In the genomic region with DNA sequence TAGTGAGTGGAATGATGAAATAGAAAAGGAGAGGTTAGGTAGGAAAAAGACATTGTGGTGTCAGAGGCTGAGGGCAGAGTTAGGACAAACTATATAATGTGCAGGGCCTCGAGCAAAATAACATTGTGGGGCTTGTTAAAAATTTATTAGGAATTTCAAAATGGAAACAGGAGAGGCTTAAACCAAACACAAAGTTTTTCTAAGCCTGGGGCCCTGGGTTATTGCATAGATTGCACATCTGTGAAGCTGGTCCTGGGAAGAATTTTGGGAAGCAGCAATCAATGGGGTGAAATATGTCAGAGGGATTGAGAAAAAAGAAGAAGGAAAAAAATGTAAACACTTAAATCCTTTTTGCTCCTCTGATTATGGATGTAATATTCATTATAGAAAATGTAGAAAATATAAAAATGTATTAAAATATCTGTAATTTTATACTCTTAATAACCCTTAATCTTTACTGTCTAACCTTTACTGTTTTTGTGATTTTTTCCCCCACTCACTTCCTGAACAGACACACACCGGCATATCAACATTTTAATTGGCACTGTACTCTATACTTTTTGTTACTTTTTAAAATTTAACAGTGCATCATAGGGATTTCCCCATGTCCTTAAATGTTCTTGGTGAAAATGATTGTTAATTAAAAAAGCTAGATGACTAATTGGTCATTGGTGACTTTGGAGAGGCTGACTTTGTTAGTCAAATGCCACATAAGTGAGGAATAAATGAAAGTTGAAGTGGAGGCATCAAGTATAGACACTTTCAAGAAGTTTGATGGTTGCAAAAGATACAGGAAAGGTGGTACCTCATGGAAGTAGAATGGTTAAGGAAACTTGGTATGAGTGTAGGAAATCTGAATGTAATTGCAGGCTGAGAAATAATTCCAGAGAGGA, we compare ENCODE assay signal across 22 cellular contexts.
DNase-seq lines count a peak whose midpoint lies in the region; ATAC-seq, FAIRE-seq and TF ChIP-seq lines count a peak whose summit lies in the region.
"Had no signal": no experiment of that assay in that cellular context is flagged by ENCODE, and none has a peak within 500 bp of the region (broad histone marks: within the 10 kb centered on the region; RNA-seq: fewer than 3 reads in every experiment).

No MANE protein-coding gene starts in this region.

- H3K9ac ChIP-seq in endothelial cell of umbilical vein (replicated peaks; ENCODE audit: extremely low read depth, insufficient read depth, low read length): no peak overlapping the region

- dilution Hi-C loops in endothelial cell of umbilical vein (cut with MboI; ENCODE audit: extremely low pct_ligation_motif_present, low sequenced_read_pairs): no loop called here

- POLR2A ChIA-PET in endothelial cell of umbilical vein (lab: Charles Lee): no interaction called here

- no peaks in the 10 kb centered on the region for H4K20me1 ChIP-seq in endothelial cell of umbilical vein (replicated peaks; ENCODE audit: control insufficient read depth, extremely low read depth, insufficient read depth, low read length)

- ATAC-seq in stimulated activated naive CD8-positive, alpha-beta T cell treated with anti-CD3 and anti-CD28 coated beads, Interleukin-15, Interleukin-2, amounts not matched to agents 100 U/mL and 50 U/mL, for 24 hours: peak; percentile 76
- no peak for ATAC-seq in stimulated activated naive CD8-positive, alpha-beta T cell treated with anti-CD3 and anti-CD28 coated beads, Interleukin-15, amount 100 ng/mL, for 72 hours
- ATAC-seq: HCT116 had no signal

- no peak for TF ChIP-seq CTCF in endothelial cell of umbilical vein (IDR thresholded peaks at IDR 0.05; ENCODE audit: extremely low read depth in 1 of 2, insufficient read depth in 1 of 2, low read depth in 1 of 2, low read length in 2 of 2)

- intact Hi-C loops in endothelial cell of umbilical vein (cut with micrococcal nuclease): no loop called here

- H3K4me2 ChIP-seq in endothelial cell of umbilical vein (ENCODE audit: insufficient read depth, low read length): no peak overlapping the region

- no peak overlapping the region for H3K27ac Mint-ChIP-seq in stimulated activated naive CD8-positive, alpha-beta T cell treated with anti-CD3 and anti-CD28 coated beads, Interleukin-15, amount 100 ng/mL, for 72 hours
- H3K27ac Mint-ChIP-seq: CD4-positive, alpha-beta T cell had no signal

- TF ChIP-seq POLR2A in endothelial cell of umbilical vein (IDR thresholded peaks at IDR 0.05; ENCODE audit: low read depth, low read length): no peak

- H3K4me3 Mint-ChIP-seq in stimulated activated naive CD8-positive, alpha-beta T cell treated with anti-CD3 and anti-CD28 coated beads, Interleukin-15, amount 100 ng/mL, for 72 hours: no peak overlapping the region
- H3K4me3 Mint-ChIP-seq: CD4-positive, alpha-beta T cell had no signal

- H3K27me3 Mint-ChIP-seq in stimulated activated naive CD8-positive, alpha-beta T cell treated with anti-CD3 and anti-CD28 coated beads, Interleukin-15, amount 100 ng/mL, for 72 hours: no peaks in the 10 kb centered on the region
- H3K27me3 Mint-ChIP-seq: CD4-positive, alpha-beta T cell had no signal

- no peaks in the 10 kb centered on the region for H3K27me3 ChIP-seq in endothelial cell of umbilical vein (ENCODE audit: control insufficient read depth in 2 of 2, insufficient read depth in 2 of 2, low read length in 2 of 2)

- DNase-seq in stimulated activated naive CD8-positive, alpha-beta T cell treated with anti-CD3 and anti-CD28 coated beads, Interleukin-15, Interleukin-2, amounts not matched to agents 100 U/mL and 50 U/mL, for 24 hours: no peak
- no peak for DNase-seq in stimulated activated naive CD8-positive, alpha-beta T cell treated with anti-CD3 and anti-CD28 coated beads, Interleukin-15, amount 100 ng/mL, for 72 hours
- DNase-seq in M059J (ENCODE audit: low read depth): peak; percentile 13
- DNase-seq in endothelial cell of umbilical vein (ENCODE audit: low read depth, low spot score): peak; percentile 29
- no peak for DNase-seq in cortex of kidney (lab: John Stamatoyannopoulos, UW)
- no peak for DNase-seq in NCI-H524 (lab: John Stamatoyannopoulos, UW)
- DNase-seq in NCI-H1105 (lab: John Stamatoyannopoulos, UW): no peak
- DNase-seq: ACHN; AML-193; Caco-2; CD4-positive, alpha-beta T cell; GDM1; GOT3; H7; IMR-90 had no signal

- H3K36me3 ChIP-seq in endothelial cell of umbilical vein (ENCODE audit: control insufficient read depth in 2 of 2, extremely low read depth in 1 of 2, insufficient read depth in 2 of 2, low read length in 2 of 2): no peaks in the 10 kb centered on the region

- no peaks in the 10 kb centered on the region for H3K4me1 ChIP-seq in endothelial cell of umbilical vein (ENCODE audit: control insufficient read depth, extremely low read depth, insufficient read depth, low read length)
- H3K4me1 ChIP-seq: Caco-2 had no signal

- no peaks in the 10 kb centered on the region for H3K4me1 Mint-ChIP-seq in stimulated activated naive CD8-positive, alpha-beta T cell treated with anti-CD3 and anti-CD28 coated beads, Interleukin-15, amount 100 ng/mL, for 72 hours

- no peak for FAIRE-seq in endothelial cell of umbilical vein (lab: Jason Lieb, UNC)
- FAIRE-seq: A204.1, D721Med, GM12892, GM18507, HTR-8/SVneo had no signal

- H3K9me3 Mint-ChIP-seq in stimulated activated naive CD8-positive, alpha-beta T cell treated with anti-CD3 and anti-CD28 coated beads, Interleukin-15, amount 100 ng/mL, for 72 hours: no peaks in the 10 kb centered on the region
- H3K9me3 Mint-ChIP-seq: CD4-positive, alpha-beta T cell had no signal

- no TSS peak for BruUV-seq in endothelial cell of umbilical vein (replicated peaks; lab: Mats Ljungman, UMichigan)

- no peak overlapping the region for H3K4me3 ChIP-seq in endothelial cell of umbilical vein (replicated peaks in 1 of 3; ENCODE audit: insufficient read depth in 1 of 3, low read depth in 1 of 3, low read length in 3 of 3)

- no peak overlapping the region for H2AFZ ChIP-seq in endothelial cell of umbilical vein (ENCODE audit: low read depth, low read length)

- no peaks in the 10 kb centered on the region for H3K9me3 ChIP-seq in endothelial cell of umbilical vein (replicated peaks; ENCODE audit: control insufficient read depth, insufficient read depth, low read length)

- no peak overlapping the region for H3K27ac ChIP-seq in endothelial cell of umbilical vein (ENCODE audit: insufficient read depth, low read depth, low read length)
- H3K27ac ChIP-seq: C4-2B had no signal

- CTCF ChIA-PET in endothelial cell of umbilical vein (lab: Charles Lee): no interaction called here

- no peaks in the 10 kb centered on the region for H3K9me1 ChIP-seq in endothelial cell of umbilical vein (replicated peaks; ENCODE audit: control insufficient read depth, extremely low read depth, insufficient read depth, low read length)

- no peaks in the 10 kb centered on the region for H3K79me2 ChIP-seq in endothelial cell of umbilical vein (ENCODE audit: control insufficient read depth, insufficient read depth, low read length)

TF ChIP-seq in endothelial cell of umbilical vein, 7 proteins besides CTCF, POLR2A, EP300 and RAD21:
- no peak for TF ChIP-seq GATA2 (IDR thresholded peaks at IDR 0.05; ENCODE audit: insufficient read depth, insufficient read length, low read depth, low read length)
- TF ChIP-seq POLR2AphosphoS5 (IDR thresholded peaks at IDR 0.05; ENCODE audit: insufficient read depth, low read depth, low read length): no peak
- TF ChIP-seq EZH2 (IDR thresholded peaks at IDR 0.05; ENCODE audit: borderline replicate concordance, low read depth, low read length, severe bottlenecking): no peak
- TF ChIP-seq, protein P1, sequence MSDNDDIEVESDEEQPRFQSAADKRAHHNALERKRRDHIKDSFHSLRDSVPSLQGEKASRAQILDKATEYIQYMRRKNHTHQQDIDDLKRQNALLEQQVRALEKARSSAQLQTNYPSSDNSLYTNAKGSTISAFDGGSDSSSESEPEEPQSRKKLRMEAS (IDR thresholded peaks at IDR 0.05; ENCODE audit: insufficient read depth, insufficient read length): no peak
- no peak for TF ChIP-seq JUN (IDR thresholded peaks at IDR 0.05; ENCODE audit: borderline replicate concordance, insufficient read depth, insufficient read length, low read depth)
- no peak for TF ChIP-seq FOS (IDR thresholded peaks at IDR 0.05; ENCODE audit: borderline replicate concordance, insufficient read depth, low read length)
- TF ChIP-seq MYC (IDR thresholded peaks at IDR 0.05; ENCODE audit: low read depth, low read length): no peak

Comparison
In these comparisons a context has a peak if more than half of its experiments do, and no peak if none do; other contexts are left out.
1. DNase-seq: peak in M059J (single experiment) and endothelial cell of umbilical vein (single experiment); none in stimulated activated naive CD8-positive, alpha-beta T cell treated with anti-CD3 and anti-CD28 coated beads, Interleukin-15, Interleukin-2, amounts not matched to agents 100 U/mL and 50 U/mL, for 24 hours (single experiment), stimulated activated naive CD8-positive, alpha-beta T cell treated with anti-CD3 and anti-CD28 coated beads, Interleukin-15, amount 100 ng/mL, for 72 hours (0 of 2), cortex of kidney (single experiment), NCI-H524 (0 of 2) and NCI-H1105 (single experiment).